20 cellular contexts compared by ENCODE assay signal in genomic region chr7:100175296-100175935, GRCh38. TPM values are rescaled to one million over a fixed set of nuclear protein-coding genes. Genes with fewer than 3 reads are reported as not detected.
DNase-seq lines count a peak whose midpoint lies in the region; ATAC-seq and TF ChIP-seq lines count a peak whose summit lies in the region.
"Had no signal": no experiment of that assay in that cellular context is flagged by ENCODE, and none has a peak within 500 bp of the region (broad histone marks: within the 10 kb centered on the region; RNA-seq: fewer than 3 reads in every experiment).

No MANE protein-coding gene starts in this region.

- H3K36me3 ChIP-seq in gastrocnemius medialis, result no peaks in the 10 kb centered on the region
- H3K36me3 ChIP-seq: sigmoid colon, SJSA1 had no signal

- intact Hi-C loops in activated T-helper 2 cell treated with anti-CD3 and anti-CD28 coated beads, Interferon-gamma antibody, Interleukin-2, Interleukin-4, amounts not matched to agents 10 μg/mL and 5 μg/mL and 100 μg/mL, durations not matched to agents 14 hours and 24 hours and 36 hours (cut with micrococcal nuclease), result no loop called here
- intact Hi-C loops in gastrocnemius medialis (cut with DNase I; ENCODE audit: low total_unique reads), result no loop called here

- DNase-seq in stimulated activated naive CD8-positive, alpha-beta T cell treated with anti-CD3 and anti-CD28 coated beads, Interleukin-15, amount 100 ng/mL, for 72 hours, result no peak
- DNase-seq in activated T-helper 2 cell treated with anti-CD3 and anti-CD28 coated beads, Interferon-gamma antibody, Interleukin-2, Interleukin-4, amounts not matched to agents 10 μg/mL and 5 μg/mL and 100 μg/mL, durations not matched to agents 14 hours and 24 hours and 36 hours (ENCODE audit: low spot score), result no peak
- DNase-seq in naive thymus-derived CD8-positive, alpha-beta T cell, result no peak
- DNase-seq in gastrocnemius medialis, result no peak
- DNase-seq: activated CD4-positive, alpha-beta memory T cell treated with anti-CD3 and anti-CD28 coated beads for 36 hours; activated effector memory CD4-positive, alpha-beta T cell treated with anti-CD3 and anti-CD28 coated beads, Interleukin-2, amount 50 U/mL, for 16 hours; DMS 273 treated with DMSO at 0.1 percent for 48 hours; NCI-H2081; NCI-H510A treated with DMSO at 0.1 percent for 48 hours; occipital lobe; sigmoid colon; stimulated activated CD4-positive, alpha-beta T cell treated with anti-CD3 and anti-CD28 coated beads, Interleukin-2, amount 100 ng/mL, for 24 hours; testis had no signal

- no peaks in the 10 kb centered on the region for H3K36me3 Mint-ChIP-seq in stimulated activated naive CD8-positive, alpha-beta T cell treated with anti-CD3 and anti-CD28 coated beads, Interleukin-15, Interleukin-2, amounts not matched to agents 100 ng/mL and 50 ng/mL, for 24 hours (ENCODE audit: low read depth)
- peaks cover 10% of the 10 kb centered on the region for H3K36me3 Mint-ChIP-seq in activated T-helper 2 cell treated with anti-CD3 and anti-CD28 coated beads, Interferon-gamma antibody, Interleukin-2, Interleukin-4, amounts not matched to agents 10 μg/mL and 5 μg/mL and 100 μg/mL, durations not matched to agents 14 hours and 24 hours and 36 hours (ENCODE audit: low read depth)
- peaks cover 0 to 2% (median 0%) of the 10 kb centered on the region in 3 donors for H3K36me3 Mint-ChIP-seq in naive thymus-derived CD8-positive, alpha-beta T cell
- H3K36me3 Mint-ChIP-seq: activated CD4-positive, alpha-beta memory T cell treated with anti-CD3 and anti-CD28 coated beads for 36 hours had no signal

- peaks cover 35% of the 10 kb centered on the region for H3K4me1 Mint-ChIP-seq in stimulated activated naive CD8-positive, alpha-beta T cell treated with anti-CD3 and anti-CD28 coated beads, Interleukin-15, Interleukin-2, amounts not matched to agents 100 ng/mL and 50 ng/mL, for 24 hours (ENCODE audit: low read depth)
- H3K4me1 Mint-ChIP-seq in stimulated activated naive CD8-positive, alpha-beta T cell treated with anti-CD3 and anti-CD28 coated beads, Interleukin-15, amount 100 ng/mL, for 72 hours, result peaks cover 47% of the 10 kb centered on the region
- peaks cover 24% of the 10 kb centered on the region for H3K4me1 Mint-ChIP-seq in activated T-helper 2 cell treated with anti-CD3 and anti-CD28 coated beads, Interferon-gamma antibody, Interleukin-2, Interleukin-4, amounts not matched to agents 10 μg/mL and 5 μg/mL and 100 μg/mL, durations not matched to agents 14 hours and 24 hours and 36 hours (ENCODE audit: low read depth)
- H3K4me1 Mint-ChIP-seq in naive thymus-derived CD8-positive, alpha-beta T cell, result peaks cover 25 to 56% (median 42%) of the 10 kb centered on the region in 4 donors

- peaks cover 8 to 25% (median 18%) of the 10 kb centered on the region in 3 donors for H3K27me3 ChIP-seq in gastrocnemius medialis
- H3K27me3 ChIP-seq: SJSA1, testis had no signal

- peaks cover 5% of the 10 kb centered on the region for H3K27me3 Mint-ChIP-seq in stimulated activated naive CD8-positive, alpha-beta T cell treated with anti-CD3 and anti-CD28 coated beads, Interleukin-15, Interleukin-2, amounts not matched to agents 100 ng/mL and 50 ng/mL, for 24 hours
- peaks cover 6% of the 10 kb centered on the region for H3K27me3 Mint-ChIP-seq in stimulated activated naive CD8-positive, alpha-beta T cell treated with anti-CD3 and anti-CD28 coated beads, Interleukin-15, amount 100 ng/mL, for 72 hours
- H3K27me3 Mint-ChIP-seq in activated T-helper 2 cell treated with anti-CD3 and anti-CD28 coated beads, Interferon-gamma antibody, Interleukin-2, Interleukin-4, amounts not matched to agents 10 μg/mL and 5 μg/mL and 100 μg/mL, durations not matched to agents 14 hours and 24 hours and 36 hours (ENCODE audit: low read depth), result peaks cover 7% of the 10 kb centered on the region
- peaks cover 0 to 2% (median 0%) of the 10 kb centered on the region in 5 donors for H3K27me3 Mint-ChIP-seq in naive thymus-derived CD8-positive, alpha-beta T cell

- TF ChIP-seq CTCF in gastrocnemius medialis (IDR thresholded peaks at IDR 0.05 in 4 of 5, conservative IDR thresholded peaks at IDR 0.05 in 1 of 5), result no peak

- POLR2A ChIA-PET in naive thymus-derived CD8-positive, alpha-beta T cell (lab: Charles Lee), result interaction anchor here (0.7 to 9.3 kb wide), 3 partner anchors 11 to 25 kb away, joined by 3 to 187 read pairs (median 53); partner anchors contain the start of genes GAL3ST4, LAMTOR4 and TRAPPC14

- no peak for ATAC-seq in stimulated activated naive CD8-positive, alpha-beta T cell treated with anti-CD3 and anti-CD28 coated beads, Interleukin-15, amount 100 ng/mL, for 72 hours
- ATAC-seq in naive thymus-derived CD8-positive, alpha-beta T cell, result no peak
- ATAC-seq in gastrocnemius medialis (no peak), HG03159 (IDR thresholded peaks at IDR 0.05; ENCODE audit: unreplicated experiment) (no peak), GM18870 (IDR thresholded peaks at IDR 0.05; ENCODE audit: unreplicated experiment) (no peak), HG03457 (IDR thresholded peaks at IDR 0.05; ENCODE audit: unreplicated experiment) (no peak)

- no peak overlapping the region for H3K27ac Mint-ChIP-seq in stimulated activated naive CD8-positive, alpha-beta T cell treated with anti-CD3 and anti-CD28 coated beads, Interleukin-15, Interleukin-2, amounts not matched to agents 100 ng/mL and 50 ng/mL, for 24 hours
- H3K27ac Mint-ChIP-seq in stimulated activated naive CD8-positive, alpha-beta T cell treated with anti-CD3 and anti-CD28 coated beads, Interleukin-15, amount 100 ng/mL, for 72 hours, result no peak overlapping the region
- H3K27ac Mint-ChIP-seq in activated T-helper 2 cell treated with anti-CD3 and anti-CD28 coated beads, Interferon-gamma antibody, Interleukin-2, Interleukin-4, amounts not matched to agents 10 μg/mL and 5 μg/mL and 100 μg/mL, durations not matched to agents 14 hours and 24 hours and 36 hours, result no peak overlapping the region
- peak overlapping the region in 8 of 10 donors; percentile 2 to 80 (median 65) for H3K27ac Mint-ChIP-seq in naive thymus-derived CD8-positive, alpha-beta T cell
- H3K27ac Mint-ChIP-seq: activated CD4-positive, alpha-beta memory T cell treated with anti-CD3 and anti-CD28 coated beads for 36 hours; dendritic cell treated with granulocyte-macrophage colony-stimulating factor and Interleukin-4, amounts not matched to agents 40 ng/mL and 50 ng/mL, for 4 days had no signal

- H3K4me3 ChIP-seq in gastrocnemius medialis, result no peak overlapping the region
- H3K4me3 ChIP-seq: lung, sigmoid colon, SJSA1, testis had no signal

- H3K4me3 Mint-ChIP-seq in stimulated activated naive CD8-positive, alpha-beta T cell treated with anti-CD3 and anti-CD28 coated beads, Interleukin-15, Interleukin-2, amounts not matched to agents 100 ng/mL and 50 ng/mL, for 24 hours, result peak overlapping the region; percentile 6
- H3K4me3 Mint-ChIP-seq in stimulated activated naive CD8-positive, alpha-beta T cell treated with anti-CD3 and anti-CD28 coated beads, Interleukin-15, amount 100 ng/mL, for 72 hours, result peak overlapping the region in 1 of 2 donors; percentile 6
- peak overlapping the region; percentile 71 for H3K4me3 Mint-ChIP-seq in activated T-helper 2 cell treated with anti-CD3 and anti-CD28 coated beads, Interferon-gamma antibody, Interleukin-2, Interleukin-4, amounts not matched to agents 10 μg/mL and 5 μg/mL and 100 μg/mL, durations not matched to agents 14 hours and 24 hours and 36 hours (ENCODE audit: low read depth)
- H3K4me3 Mint-ChIP-seq in naive thymus-derived CD8-positive, alpha-beta T cell, result peak overlapping the region in 9 of 10 donors; percentile 6 to 74 (median 49)
- H3K4me3 Mint-ChIP-seq: activated CD4-positive, alpha-beta memory T cell treated with anti-CD3 and anti-CD28 coated beads for 36 hours; dendritic cell treated with granulocyte-macrophage colony-stimulating factor and Interleukin-4, amounts not matched to agents 40 ng/mL and 50 ng/mL, for 4 days had no signal

- TF ChIP-seq POLR2A in gastrocnemius medialis (IDR thresholded peaks at IDR 0.05), result no peak

- H3K9me3 Mint-ChIP-seq in stimulated activated naive CD8-positive, alpha-beta T cell treated with anti-CD3 and anti-CD28 coated beads, Interleukin-15, Interleukin-2, amounts not matched to agents 100 ng/mL and 50 ng/mL, for 24 hours, result no peaks in the 10 kb centered on the region
- peaks cover 0 to 4% of the 10 kb centered on the region in 2 donors for H3K9me3 Mint-ChIP-seq in stimulated activated naive CD8-positive, alpha-beta T cell treated with anti-CD3 and anti-CD28 coated beads, Interleukin-15, amount 100 ng/mL, for 72 hours
- peaks cover 2% of the 10 kb centered on the region for H3K9me3 Mint-ChIP-seq in activated T-helper 2 cell treated with anti-CD3 and anti-CD28 coated beads, Interferon-gamma antibody, Interleukin-2, Interleukin-4, amounts not matched to agents 10 μg/mL and 5 μg/mL and 100 μg/mL, durations not matched to agents 14 hours and 24 hours and 36 hours
- H3K9me3 Mint-ChIP-seq in naive thymus-derived CD8-positive, alpha-beta T cell, result peaks cover 0 to 3% (median 0%) of the 10 kb centered on the region in 9 donors
- H3K9me3 Mint-ChIP-seq: activated CD4-positive, alpha-beta memory T cell treated with anti-CD3 and anti-CD28 coated beads for 36 hours; dendritic cell treated with granulocyte-macrophage colony-stimulating factor and Interleukin-4, amounts not matched to agents 40 ng/mL and 50 ng/mL, for 4 days had no signal

- no peaks in the 10 kb centered on the region for H3K9me3 ChIP-seq in gastrocnemius medialis
- H3K9me3 ChIP-seq: sigmoid colon, testis had no signal

- in situ Hi-C loops in gastrocnemius medialis (cut with MboI; ENCODE audit: low sequenced_read_pairs in 4 of 4), result no loop called here

- H3K4me1 ChIP-seq in gastrocnemius medialis, result peaks cover 7 to 15% of the 10 kb centered on the region in 2 donors

- H3K27ac ChIP-seq in gastrocnemius medialis, result no peak overlapping the region
- H3K27ac ChIP-seq: sigmoid colon, SJSA1, testis had no signal

RNA-seq across cellular contexts. Expression of gene GPC2, which starts 1.8 kb away (rescaled TPM):
- 7.0 and 7.8 TPM in 2 replicates for total RNA-seq in activated T-helper 2 cell treated with anti-CD3 and anti-CD28 coated beads, Interferon-gamma antibody, Interleukin-2, Interleukin-4, amounts not matched to agents 10 μg/mL and 5 μg/mL and 100 μg/mL, durations not matched to agents 14 hours and 24 hours and 36 hours
- total RNA-seq in naive thymus-derived CD8-positive, alpha-beta T cell, result 10 to 100 TPM; 39.0 to 40.1 TPM
- 1 to 10 TPM in 1 of 3 donors, under 1 TPM in 2; 0.09 to 1.1 (median 0.42) TPM for polyA plus RNA-seq in naive thymus-derived CD8-positive, alpha-beta T cell
- 1 to 10 TPM in 1 of 4 donors, not detected in 3; 4.0 TPM for total RNA-seq in gastrocnemius medialis

RNA-seq across cellular contexts. Expression of gene STAG3, which starts 2.3 kb away (rescaled TPM):
- 20.6 and 22.3 TPM in 2 replicates for total RNA-seq in activated T-helper 2 cell treated with anti-CD3 and anti-CD28 coated beads, Interferon-gamma antibody, Interleukin-2, Interleukin-4, amounts not matched to agents 10 μg/mL and 5 μg/mL and 100 μg/mL, durations not matched to agents 14 hours and 24 hours and 36 hours
- total RNA-seq in naive thymus-derived CD8-positive, alpha-beta T cell, result 10 to 100 TPM; 12.0 to 12.1 TPM
- 1 to 10 TPM; 6.0 to 8.6 (median 6.9) TPM for polyA plus RNA-seq in naive thymus-derived CD8-positive, alpha-beta T cell
- total RNA-seq in gastrocnemius medialis, result 1 to 10 TPM in 1 of 4 donors, under 1 TPM in 1, not detected in 2; 0.13 to 5.5 TPM

RNA-seq across cellular contexts. Expression of gene GAL3ST4, which starts 7.0 kb away (rescaled TPM):
- total RNA-seq in activated T-helper 2 cell treated with anti-CD3 and anti-CD28 coated beads, Interferon-gamma antibody, Interleukin-2, Interleukin-4, amounts not matched to agents 10 μg/mL and 5 μg/mL and 100 μg/mL, durations not matched to agents 14 hours and 24 hours and 36 hours, result 2.4 and 2.8 TPM in 2 replicates
- total RNA-seq in naive thymus-derived CD8-positive, alpha-beta T cell, result 10 to 100 TPM; 37.0 to 39.1 TPM
- polyA plus RNA-seq in naive thymus-derived CD8-positive, alpha-beta T cell, result 1 to 10 TPM; 4.0 to 6.5 (median 5.4) TPM
- total RNA-seq in gastrocnemius medialis, result 1 to 10 TPM in 2 of 4 donors, under 1 TPM in 1, not detected in 1; 0.53 to 1.9 (median 1.6) TPM

RNA-seq across cellular contexts. Expression of gene TRAPPC14, which starts 16.9 kb away (rescaled TPM):
- total RNA-seq in activated T-helper 2 cell treated with anti-CD3 and anti-CD28 coated beads, Interferon-gamma antibody, Interleukin-2, Interleukin-4, amounts not matched to agents 10 μg/mL and 5 μg/mL and 100 μg/mL, durations not matched to agents 14 hours and 24 hours and 36 hours, result 31.2 and 33.2 TPM in 2 replicates
- 100 to 1,000 TPM; 103 to 109 TPM for total RNA-seq in naive thymus-derived CD8-positive, alpha-beta T cell
- 1 to 10 TPM; 2.1 to 4.5 (median 2.4) TPM for polyA plus RNA-seq in naive thymus-derived CD8-positive, alpha-beta T cell
- 1 to 10 TPM; 3.0 to 6.1 (median 4.2) TPM for total RNA-seq in gastrocnemius medialis

RNA-seq across cellular contexts. Expression of gene LAMTOR4, which starts 26.7 kb away (rescaled TPM):
- total RNA-seq in activated T-helper 2 cell treated with anti-CD3 and anti-CD28 coated beads, Interferon-gamma antibody, Interleukin-2, Interleukin-4, amounts not matched to agents 10 μg/mL and 5 μg/mL and 100 μg/mL, durations not matched to agents 14 hours and 24 hours and 36 hours, result 125 and 130 TPM in 2 replicates
- total RNA-seq in naive thymus-derived CD8-positive, alpha-beta T cell, result 100 to 1,000 TPM; 170 to 206 TPM
- 100 to 1,000 TPM; 403 to 435 (median 430) TPM for polyA plus RNA-seq in naive thymus-derived CD8-positive, alpha-beta T cell
- 100 to 1,000 TPM in 3 of 4 donors, 10 to 100 TPM in 1; 97.6 to 141 (median 127) TPM for total RNA-seq in gastrocnemius medialis

Comparison
In these comparisons a context has a peak if more than half of its experiments do, and no peak if none do; other contexts are left out.
1. H3K27ac Mint-ChIP-seq: peak in naive thymus-derived CD8-positive, alpha-beta T cell (8 of 10); none in stimulated activated naive CD8-positive, alpha-beta T cell treated with anti-CD3 and anti-CD28 coated beads, Interleukin-15, Interleukin-2, amounts not matched to agents 100 ng/mL and 50 ng/mL, for 24 hours (single experiment), stimulated activated naive CD8-positive, alpha-beta T cell treated with anti-CD3 and anti-CD28 coated beads, Interleukin-15, amount 100 ng/mL, for 72 hours (0 of 2) and activated T-helper 2 cell treated with anti-CD3 and anti-CD28 coated beads, Interferon-gamma antibody, Interleukin-2, Interleukin-4, amounts not matched to agents 10 μg/mL and 5 μg/mL and 100 μg/mL, durations not matched to agents 14 hours and 24 hours and 36 hours (single experiment).
2. RNA of gene GAL3ST4, which starts 7.0 kb away (total RNA-seq): 37.0 to 39.1 TPM in naive thymus-derived CD8-positive, alpha-beta T cell; 2.4 to 2.8 TPM in activated T-helper 2 cell treated with anti-CD3 and anti-CD28 coated beads, Interferon-gamma antibody, Interleukin-2, Interleukin-4, amounts not matched to agents 10 μg/mL and 5 μg/mL and 100 μg/mL, durations not matched to agents 14 hours and 24 hours and 36 hours and 0.53 to 1.9 TPM in gastrocnemius medialis; every median in the first group is over 10 times any median in the second.